18 cellular contexts compared by ENCODE assay signal in the genomic region with DNA sequence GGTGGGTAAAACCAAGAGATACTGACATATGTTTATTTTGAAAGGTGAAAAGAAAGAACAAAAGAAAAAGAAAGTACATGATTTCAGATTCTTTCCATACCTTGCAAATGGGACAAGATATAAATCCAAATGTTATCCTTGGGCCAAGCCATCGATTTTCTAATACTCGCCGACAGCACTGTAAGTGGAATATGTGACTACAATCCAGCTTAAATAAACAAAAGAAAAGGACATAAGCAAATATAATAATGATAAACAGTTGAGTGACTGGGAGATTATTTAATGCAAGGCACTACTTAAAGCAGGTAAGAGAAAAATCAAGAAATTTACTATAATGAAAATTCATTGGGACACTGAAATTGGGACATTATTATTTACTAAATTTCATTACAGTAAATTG. TPM values are rescaled to one million over a fixed set of nuclear protein-coding genes. Genes with fewer than 3 reads are reported as not detected.
A peak's percentile ranks its signal among the peaks of the same experiment; 100 is the strongest.
DNase-seq lines count a peak whose midpoint lies in the region; ATAC-seq and TF ChIP-seq lines count a peak whose summit lies in the region.
"Had no signal": no experiment of that assay in that cellular context is flagged by ENCODE, and none has a peak within 500 bp of the region (broad histone marks: within the 10 kb centered on the region; RNA-seq: fewer than 3 reads in every experiment).

No MANE protein-coding gene starts in this region.

- H3K4me3 Mint-ChIP-seq in activated naive CD8-positive, alpha-beta T cell treated with anti-CD3 and anti-CD28 coated beads for 36 hours = no peak overlapping the region
- no peak overlapping the region for H3K4me3 Mint-ChIP-seq in activated naive CD8-positive, alpha-beta T cell treated with anti-CD3 and anti-CD28 coated beads, Interleukin-2, amount 50 U/mL, for 24 hours
- H3K4me3 Mint-ChIP-seq in memory B cell = no peak overlapping the region
- H3K4me3 Mint-ChIP-seq in stimulated activated naive B cell treated with anti-CD40 and anti-IgM and Interleukin-4, amounts not matched to agents 10 μg/mL and 1 μg/mL and 100 μg/mL, for 72 hours = no peak overlapping the region
- H3K4me3 Mint-ChIP-seq: B cell, CD14-positive monocyte, IgD-negative memory B cell had no signal

- H3K27me3 Mint-ChIP-seq in activated naive CD8-positive, alpha-beta T cell treated with anti-CD3 and anti-CD28 coated beads for 36 hours = no peaks in the 10 kb centered on the region
- no peaks in the 10 kb centered on the region for H3K27me3 Mint-ChIP-seq in activated naive CD8-positive, alpha-beta T cell treated with anti-CD3 and anti-CD28 coated beads, Interleukin-2, amount 50 U/mL, for 24 hours
- H3K27me3 Mint-ChIP-seq in memory B cell = no peaks in the 10 kb centered on the region
- H3K27me3 Mint-ChIP-seq in stimulated activated naive B cell treated with anti-CD40 and anti-IgM and Interleukin-4, amounts not matched to agents 10 μg/mL and 1 μg/mL and 100 μg/mL, for 72 hours = no peaks in the 10 kb centered on the region
- H3K27me3 Mint-ChIP-seq: B cell, IgD-negative memory B cell had no signal

- no peaks in the 10 kb centered on the region for H3K9me3 Mint-ChIP-seq in activated naive CD8-positive, alpha-beta T cell treated with anti-CD3 and anti-CD28 coated beads for 36 hours
- H3K9me3 Mint-ChIP-seq in activated naive CD8-positive, alpha-beta T cell treated with anti-CD3 and anti-CD28 coated beads, Interleukin-2, amount 50 U/mL, for 24 hours = no peaks in the 10 kb centered on the region
- no peaks in the 10 kb centered on the region for H3K9me3 Mint-ChIP-seq in memory B cell
- no peaks in the 10 kb centered on the region for H3K9me3 Mint-ChIP-seq in stimulated activated naive B cell treated with anti-CD40 and anti-IgM and Interleukin-4, amounts not matched to agents 10 μg/mL and 1 μg/mL and 100 μg/mL, for 72 hours
- H3K9me3 Mint-ChIP-seq: CD14-positive monocyte, IgD-negative memory B cell had no signal

- peaks cover 19% of the 10 kb centered on the region for H3K36me3 Mint-ChIP-seq in activated naive CD8-positive, alpha-beta T cell treated with anti-CD3 and anti-CD28 coated beads for 36 hours
- H3K36me3 Mint-ChIP-seq in activated naive CD8-positive, alpha-beta T cell treated with anti-CD3 and anti-CD28 coated beads, Interleukin-2, amount 50 U/mL, for 24 hours (ENCODE audit: low read depth) = peaks cover 38% of the 10 kb centered on the region
- H3K36me3 Mint-ChIP-seq in memory B cell = peaks cover 27% of the 10 kb centered on the region
- H3K36me3 Mint-ChIP-seq in stimulated activated naive B cell treated with anti-CD40 and anti-IgM and Interleukin-4, amounts not matched to agents 10 μg/mL and 1 μg/mL and 100 μg/mL, for 72 hours = peaks cover 24 to 36% of the 10 kb centered on the region in 2 donors

- peak overlapping the region; percentile 92 for H3K27ac ChIP-seq in VCaP
- H3K27ac ChIP-seq: KMS-11 had no signal

- no peak for DNase-seq in activated naive CD8-positive, alpha-beta T cell treated with anti-CD3 and anti-CD28 coated beads for 36 hours
- DNase-seq in activated naive CD8-positive, alpha-beta T cell treated with anti-CD3 and anti-CD28 coated beads, Interleukin-2, amount 50 U/mL, for 24 hours = no peak
- no peak for DNase-seq in memory B cell (ENCODE audit: low spot score in 2 of 2)
- DNase-seq in stimulated activated naive B cell treated with anti-CD40 and anti-IgM and Interleukin-4, amounts not matched to agents 10 μg/mL and 1 μg/mL and 100 μg/mL, for 72 hours = no peak
- no peak for DNase-seq in H4 (ENCODE audit: low spot score)
- DNase-seq in midbrain (lab: John Stamatoyannopoulos, UW) = no peak
- DNase-seq: MM.1S, NCI-H2029, NCI-H446, NCI-H524 treated with DMSO at 0.1 percent for 48 hours, NCI-H774, SIG-M5 had no signal

- TF ChIP-seq CTCF in VCaP (conservative IDR thresholded peaks at IDR 0.05) = no peak

- ATAC-seq in activated naive CD8-positive, alpha-beta T cell treated with anti-CD3 and anti-CD28 coated beads, Interleukin-2, amount 50 U/mL, for 24 hours = no peak
- ATAC-seq in memory B cell (ENCODE audit: low read depth) = no peak
- no peak for ATAC-seq in stimulated activated naive B cell treated with anti-CD40 and anti-IgM and Interleukin-4, amounts not matched to agents 10 μg/mL and 1 μg/mL and 100 μg/mL, for 72 hours (replicated peaks)
- ATAC-seq in HG03139 (IDR thresholded peaks at IDR 0.05; ENCODE audit: unreplicated experiment) = no peak

- H3K4me1 Mint-ChIP-seq in activated naive CD8-positive, alpha-beta T cell treated with anti-CD3 and anti-CD28 coated beads for 36 hours = no peaks in the 10 kb centered on the region
- peaks cover under 1% of the 10 kb centered on the region for H3K4me1 Mint-ChIP-seq in activated naive CD8-positive, alpha-beta T cell treated with anti-CD3 and anti-CD28 coated beads, Interleukin-2, amount 50 U/mL, for 24 hours
- peaks cover 5% of the 10 kb centered on the region for H3K4me1 Mint-ChIP-seq in memory B cell
- no peaks in the 10 kb centered on the region for H3K4me1 Mint-ChIP-seq in stimulated activated naive B cell treated with anti-CD40 and anti-IgM and Interleukin-4, amounts not matched to agents 10 μg/mL and 1 μg/mL and 100 μg/mL, for 72 hours
- H3K4me1 Mint-ChIP-seq: B cell, CD14-positive monocyte had no signal

- H3K27ac Mint-ChIP-seq in activated naive CD8-positive, alpha-beta T cell treated with anti-CD3 and anti-CD28 coated beads for 36 hours = peak overlapping the region; percentile 29
- no peak overlapping the region for H3K27ac Mint-ChIP-seq in activated naive CD8-positive, alpha-beta T cell treated with anti-CD3 and anti-CD28 coated beads, Interleukin-2, amount 50 U/mL, for 24 hours
- H3K27ac Mint-ChIP-seq in memory B cell = peak overlapping the region; percentile 35
- H3K27ac Mint-ChIP-seq in stimulated activated naive B cell treated with anti-CD40 and anti-IgM and Interleukin-4, amounts not matched to agents 10 μg/mL and 1 μg/mL and 100 μg/mL, for 72 hours = peak overlapping the region; percentile 63
- H3K27ac Mint-ChIP-seq: B cell, CD14-positive monocyte had no signal

RNA-seq across cellular contexts. Expression of gene FBXL3, which starts 29.9 kb away (rescaled TPM):
- total RNA-seq in activated naive CD8-positive, alpha-beta T cell treated with anti-CD3 and anti-CD28 coated beads for 36 hours = 10 to 100 TPM; 33.6 to 35.4 TPM
- total RNA-seq in H4 (2014; rRNA removed; shearing (Covaris generic)) = 12.2 and 20.0 TPM in 2 replicates
